In genomic region chr5:21723500-21723899, GRCh38 we compare ENCODE assay signal across 30 cellular contexts.
"Had no signal": no experiment of that assay in that cellular context is flagged by ENCODE, and none has a peak within 500 bp of the region (broad histone marks: within the 10 kb centered on the region; RNA-seq: fewer than 3 reads in every experiment).

No MANE protein-coding gene starts in this region.

- DNase-seq: activated CD4-positive, alpha-beta memory T cell treated with anti-CD3 and anti-CD28 coated beads, Interleukin-2, amount 10 ng/mL, durations not matched to agents 7 days and 5 days; activated CD4-positive, alpha-beta T cell treated with anti-CD3 and anti-CD28 coated beads for 1 hour; activated CD4-positive, alpha-beta T cell treated with anti-CD3 and anti-CD28 coated beads for 4 hours; activated CD4-positive, alpha-beta T cell treated with anti-CD3 and anti-CD28 coated beads, Interleukin-2, amount 10 ng/mL, durations not matched to agents 7 days and 5 days; activated CD4-positive, alpha-beta T cell treated with anti-CD3 and anti-CD28 coated beads, Interleukin-2, amount 50 U/mL, for 4 hours; activated effector memory CD4-positive, alpha-beta T cell treated with Interleukin-2 at 50 U/mL for 16 hours; activated gamma-delta T cell treated with Interleukin-2 at 50 U/mL for 16 hours; activated naive CD4-positive, alpha-beta T cell treated with anti-CD3 and anti-CD28 coated beads, Interleukin-2, amount 50 U/mL, for 16 hours; activated naive CD4-positive, alpha-beta T cell treated with Interleukin-2 at 50 U/mL for 16 hours; activated T-cell treated with anti-CD3 and anti-CD28 coated beads, Interleukin-2, amount 50 U/mL, for 4 hours; amniotic stem cell; anterior cingulate cortex; brain microvascular endothelial cell; dorsolateral prefrontal cortex; effector memory CD4-positive, alpha-beta T cell; endodermal cell; erythroblast; foreskin keratinocyte; gastrocnemius medialis; glutamatergic neuron; heart left ventricle; T-helper 1 cell; T-helper 17 cell had no signal

- H3K36me3 ChIP-seq: brain microvascular endothelial cell, esophagus muscularis mucosa, gastrocnemius medialis, heart left ventricle had no signal

- H3K27ac ChIP-seq: brain microvascular endothelial cell, coronary artery, dorsolateral prefrontal cortex, esophagus muscularis mucosa, foreskin keratinocyte, gastrocnemius medialis, heart left ventricle had no signal

- H3K9me3 Mint-ChIP-seq: dendritic cell treated with granulocyte-macrophage colony-stimulating factor and Interleukin-4, amounts not matched to agents 40 ng/mL and 50 ng/mL, for 4 days had no signal

- H3K9me3 ChIP-seq: esophagus muscularis mucosa, gastrocnemius medialis had no signal

- H3K4me1 Mint-ChIP-seq: activated CD4-positive, alpha-beta memory T cell treated with anti-CD3 and anti-CD28 coated beads, Interleukin-2, amount 10 ng/mL, durations not matched to agents 7 days and 5 days; activated CD4-positive, alpha-beta T cell treated with anti-CD3 and anti-CD28 coated beads, Interleukin-2, amount 10 ng/mL, durations not matched to agents 7 days and 5 days; activated T-helper 17 cell treated with anti-CD3 and anti-CD28 coated beads, Interleukin-2, amount 50 U/mL, for 72 hours; central memory CD8-positive, alpha-beta T cell; T-helper 17 cell had no signal

- H3K4me1 ChIP-seq: esophagus muscularis mucosa, foreskin keratinocyte, gastrocnemius medialis, heart left ventricle had no signal

- H3K27me3 Mint-ChIP-seq: activated CD4-positive, alpha-beta memory T cell treated with anti-CD3 and anti-CD28 coated beads, Interleukin-2, amount 10 ng/mL, durations not matched to agents 7 days and 5 days; activated CD4-positive, alpha-beta T cell treated with anti-CD3 and anti-CD28 coated beads, Interleukin-2, amount 10 ng/mL, durations not matched to agents 7 days and 5 days; activated naive CD8-positive, alpha-beta T cell; activated T-helper 17 cell treated with anti-CD3 and anti-CD28 coated beads, Interleukin-2, amount 50 U/mL, for 72 hours; central memory CD8-positive, alpha-beta T cell; dendritic cell treated with granulocyte-macrophage colony-stimulating factor and Interleukin-4, amounts not matched to agents 40 ng/mL and 50 ng/mL, for 4 days; T-helper 17 cell had no signal

- H3K27ac Mint-ChIP-seq: activated CD4-positive, alpha-beta memory T cell treated with anti-CD3 and anti-CD28 coated beads, Interleukin-2, amount 10 ng/mL, durations not matched to agents 7 days and 5 days; activated CD4-positive, alpha-beta T cell treated with anti-CD3 and anti-CD28 coated beads, Interleukin-2, amount 10 ng/mL, durations not matched to agents 7 days and 5 days; activated naive CD8-positive, alpha-beta T cell; activated T-helper 17 cell treated with anti-CD3 and anti-CD28 coated beads, Interleukin-2, amount 50 U/mL, for 72 hours; dendritic cell treated with granulocyte-macrophage colony-stimulating factor and Interleukin-4, amounts not matched to agents 40 ng/mL and 50 ng/mL, for 4 days; endodermal cell; T-helper 17 cell; T-helper 2 cell treated with Interferon-gamma antibody and Interleukin-4, amounts not matched to agents 5 μg/mL and 100 μg/mL, for 36 hours had no signal

- H3K4me3 ChIP-seq: coronary artery, dorsolateral prefrontal cortex, esophagus muscularis mucosa, gastrocnemius medialis, heart left ventricle had no signal

- ATAC-seq: activated T-cell treated with anti-CD3 and anti-CD28 coated beads, Interleukin-2, amount 50 U/mL, for 4 hours; activated T-helper 17 cell treated with anti-CD3 and anti-CD28 coated beads, Interleukin-2, amount 50 U/mL, for 72 hours; foreskin keratinocyte; gastrocnemius medialis; heart left ventricle; T-helper 17 cell had no signal

- H3K4me3 Mint-ChIP-seq: activated CD4-positive, alpha-beta memory T cell treated with anti-CD3 and anti-CD28 coated beads, Interleukin-2, amount 10 ng/mL, durations not matched to agents 7 days and 5 days; activated CD4-positive, alpha-beta T cell treated with anti-CD3 and anti-CD28 coated beads, Interleukin-2, amount 10 ng/mL, durations not matched to agents 7 days and 5 days; activated naive CD8-positive, alpha-beta T cell; activated T-cell treated with anti-CD3 and anti-CD28 coated beads, Interleukin-2, amount 50 U/mL, for 4 hours; activated T-helper 17 cell treated with anti-CD3 and anti-CD28 coated beads, Interleukin-2, amount 50 U/mL, for 72 hours; central memory CD8-positive, alpha-beta T cell; dendritic cell treated with granulocyte-macrophage colony-stimulating factor and Interleukin-4, amounts not matched to agents 40 ng/mL and 50 ng/mL, for 4 days; endodermal cell; T-helper 17 cell; T-helper 2 cell treated with Interferon-gamma antibody and Interleukin-4, amounts not matched to agents 5 μg/mL and 100 μg/mL, for 36 hours had no signal

- H3K36me3 Mint-ChIP-seq: activated naive CD8-positive, alpha-beta T cell had no signal

- H3K27me3 ChIP-seq: brain microvascular endothelial cell, dorsolateral prefrontal cortex, esophagus muscularis mucosa, foreskin keratinocyte, gastrocnemius medialis, heart left ventricle had no signal
